8 cellular contexts compared by ENCODE assay signal in the genomic region with DNA sequence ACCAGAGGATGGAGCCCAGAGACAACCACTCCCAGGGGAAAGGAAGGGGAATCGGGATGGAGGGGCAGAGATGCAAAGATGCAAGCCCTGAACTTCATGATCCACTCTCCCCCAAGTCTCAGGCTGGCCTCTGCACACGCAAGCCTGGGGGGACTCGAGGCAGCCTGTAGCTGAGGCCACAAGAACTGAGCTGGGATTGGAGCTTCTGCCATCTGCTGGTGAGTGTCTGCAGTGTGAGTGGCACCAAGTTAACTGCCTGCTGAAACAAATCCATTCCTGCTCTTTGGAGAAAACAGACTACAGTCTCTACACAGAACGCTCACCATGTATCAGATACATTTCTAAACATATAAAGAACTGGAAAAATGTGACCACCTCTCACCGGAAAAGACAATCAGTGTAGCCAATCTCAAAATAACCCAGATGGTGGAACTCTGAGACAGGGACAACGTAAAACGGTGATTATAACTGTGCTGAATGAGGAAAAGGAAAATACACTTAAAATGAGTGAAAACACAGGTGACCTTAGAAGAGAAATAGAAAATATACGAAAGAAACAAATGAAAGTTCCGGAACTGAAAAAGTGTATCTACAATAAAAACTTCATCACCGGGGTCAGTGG.
DNase-seq lines count a peak whose midpoint lies in the region; ATAC-seq and TF ChIP-seq lines count a peak whose summit lies in the region.

No MANE protein-coding gene starts in this region.

- H3K14ac ChIP-seq in mesenchymal stem cell (ENCODE audit: low read length in 2 of 2), result no peak overlapping the region

- TF ChIP-seq POLR2A in NB4 (IDR thresholded peaks at IDR 0.05; ENCODE audit: extremely low read depth, insufficient read length), result no peak
- TF ChIP-seq POLR2A in vagina (IDR thresholded peaks at IDR 0.05), result no peak

- H2AFZ ChIP-seq in mesenchymal stem cell (ENCODE audit: low read depth, low read length), result no peak overlapping the region

- 74% methylated on average over 9 of the region's 10 CpGs for WGBS in mesenchymal stem cell

- no peak overlapping the region for H2BK12ac ChIP-seq in mesenchymal stem cell (ENCODE audit: low read length in 2 of 2)

- peak overlapping the region; percentile 27 for H3K27ac Mint-ChIP-seq in activated B cell treated with CpG ODN at 0.5 μM for 24 hours

- no peak overlapping the region for H3K4me2 ChIP-seq in mesenchymal stem cell (ENCODE audit: low read length, poor library complexity, severe bottlenecking)

- no peak overlapping the region for H2BK120ac ChIP-seq in mesenchymal stem cell (ENCODE audit: low read depth, low read length)

- CTCF ChIA-PET in activated B cell treated with CpG ODN at 0.5 μM for 24 hours (lab: Charles Lee), result interaction anchor here (1.0 to 1.7 kb wide), 4 partner anchors 53 to 142 kb away, joined by 3 to 11 read pairs (median 4); no protein-coding TSS in a partner anchor

- no peak overlapping the region for H2AK5ac ChIP-seq in mesenchymal stem cell (ENCODE audit: low read length, severe bottlenecking)

- H3K4me1 Mint-ChIP-seq in activated B cell treated with CpG ODN at 0.5 μM for 24 hours, result peaks cover 49% of the 10 kb centered on the region

- H3K9me3 Mint-ChIP-seq in activated B cell treated with CpG ODN at 0.5 μM for 24 hours, result peaks cover 24% of the 10 kb centered on the region

- H2BK5ac ChIP-seq in mesenchymal stem cell (ENCODE audit: low read depth, low read length, poor library complexity, severe bottlenecking), result no peak overlapping the region

- ATAC-seq in activated B cell treated with CpG ODN at 0.5 μM for 24 hours (ENCODE audit: low read depth), result no peak
- no peak for ATAC-seq in GM19397 (IDR thresholded peaks at IDR 0.05; ENCODE audit: unreplicated experiment)

- intact Hi-C loops in activated B cell treated with CpG ODN at 0.5 μM for 24 hours (cut with micrococcal nuclease), result no loop called here
- intact Hi-C loops in vagina (cut with DNase I), result no loop called here

- H3K4me3 Mint-ChIP-seq in activated B cell treated with CpG ODN at 0.5 μM for 24 hours, result no peak overlapping the region

- H3K36me3 ChIP-seq in effector memory CD4-positive, alpha-beta T cell (ENCODE audit: control insufficient read depth, insufficient read depth, low read length), result peaks cover 47% of the 10 kb centered on the region
- H3K36me3 ChIP-seq in mesenchymal stem cell (ENCODE audit: control insufficient read depth in 1 of 2, insufficient read depth in 2 of 2, low read depth in 1 of 2, low read length in 2 of 2) (peaks cover 54 to 66% of the 10 kb centered on the region in 2 experiments), vagina (peaks cover 0 to 53% of the 10 kb centered on the region in 2 donors)

- H3K18ac ChIP-seq in mesenchymal stem cell (ENCODE audit: low read depth in 1 of 2, low read length in 2 of 2), result no peak overlapping the region

- H3K27me3 ChIP-seq in effector memory CD4-positive, alpha-beta T cell (replicated peaks; ENCODE audit: control insufficient read depth, insufficient read depth, low read length, poor library complexity, severe bottlenecking), result no peaks in the 10 kb centered on the region
- H3K27me3 ChIP-seq in mesenchymal stem cell (ENCODE audit: control insufficient read depth in 1 of 2, insufficient read depth in 1 of 2, low read length in 2 of 2) (no peaks in the 10 kb centered on the region), vagina (no peaks in the 10 kb centered on the region)

- H3K9ac ChIP-seq in mesenchymal stem cell (ENCODE audit: low read length), result peak overlapping the region; percentile 17

- POLR2A ChIA-PET in activated B cell treated with CpG ODN at 0.5 μM for 24 hours (lab: Charles Lee), result interaction anchor here (0.5 to 3.0 kb wide), 12 partner anchors 13 to 142 kb away, joined by 3 to 16 read pairs (median 4); partner anchors contain the start of gene KLF2

- peaks cover 7% of the 10 kb centered on the region for H3K9me3 ChIP-seq in effector memory CD4-positive, alpha-beta T cell (ENCODE audit: control insufficient read depth, low read length)
- H3K9me3 ChIP-seq in mesenchymal stem cell (ENCODE audit: control insufficient read depth, low read length), result peaks cover 17% of the 10 kb centered on the region
- H3K9me3 ChIP-seq in vagina, result no peaks in the 10 kb centered on the region

- no peaks in the 10 kb centered on the region for H3K27me3 Mint-ChIP-seq in activated B cell treated with CpG ODN at 0.5 μM for 24 hours

- H3K79me1 ChIP-seq in mesenchymal stem cell (replicated peaks; ENCODE audit: low read length, poor library complexity, severe bottlenecking), result peaks cover 22% of the 10 kb centered on the region

- H3K4me3 ChIP-seq in NB4 (ENCODE audit: low read depth, low read length), result no peak overlapping the region
- no peak overlapping the region for H3K4me3 ChIP-seq in effector memory CD4-positive, alpha-beta T cell (ENCODE audit: insufficient read depth, low read depth, low read length, poor library complexity, severe bottlenecking)
- no peak overlapping the region for H3K4me3 ChIP-seq in mesenchymal stem cell (ENCODE audit: insufficient read depth in 1 of 2, low read depth in 1 of 2, low read length in 2 of 2)
- H3K4me3 ChIP-seq in vagina, result no peak overlapping the region

- no peak overlapping the region for H4K91ac ChIP-seq in mesenchymal stem cell (ENCODE audit: low read length)

- peak; percentile 84 for TF ChIP-seq CTCF in NB4 (IDR thresholded peaks at IDR 0.05; ENCODE audit: low read depth, low read length)
- TF ChIP-seq CTCF in activated B cell treated with CpG ODN at 0.5 μM for 24 hours (IDR thresholded peaks at IDR 0.05), result no peak
- TF ChIP-seq CTCF in vagina (IDR thresholded peaks at IDR 0.05), result peak; percentile 13 to 44 (median 36)

- peak overlapping the region; percentile 36 for H4K8ac ChIP-seq in mesenchymal stem cell (ENCODE audit: low read length)

- peak; percentile 40 to 45 for DNase-seq in SHP77 (lab: John Stamatoyannopoulos, UW)
- no peak for DNase-seq in SHP77 treated with DMSO at 0.1 percent for 48 hours (lab: John Stamatoyannopoulos, UW)
- peak; percentile 72 for DNase-seq in NB4 (ENCODE audit: low read depth)
- DNase-seq in activated B cell treated with CpG ODN at 0.5 μM for 24 hours, result no peak
- DNase-seq in effector memory CD4-positive, alpha-beta T cell, result peak in 2 of 3 donors; percentile 34 to 45
- DNase-seq in mesenchymal stem cell, result peak; percentile 70
- DNase-seq in vagina (ENCODE audit: extremely low spot score in 2 of 2), result no peak

- H3K23ac ChIP-seq in mesenchymal stem cell (ENCODE audit: low read length in 2 of 2), result no peak overlapping the region

- no peak overlapping the region for H2BK15ac ChIP-seq in mesenchymal stem cell (ENCODE audit: low read depth, poor library complexity, severe bottlenecking)

- peaks cover 26% of the 10 kb centered on the region for H3K4me1 ChIP-seq in effector memory CD4-positive, alpha-beta T cell (ENCODE audit: control insufficient read depth, insufficient read depth, low read length, poor library complexity, severe bottlenecking)
- H3K4me1 ChIP-seq in mesenchymal stem cell (ENCODE audit: control insufficient read depth, insufficient read depth, low read depth, low read length) (no peaks in the 10 kb centered on the region), vagina (peaks cover 14% of the 10 kb centered on the region)

- H3K4ac ChIP-seq in mesenchymal stem cell (ENCODE audit: low read depth in 1 of 2, low read length in 2 of 2), result no peak overlapping the region

- peaks cover 82% of the 10 kb centered on the region for H3K36me3 Mint-ChIP-seq in activated B cell treated with CpG ODN at 0.5 μM for 24 hours (ENCODE audit: low read depth)

- no peak overlapping the region for H3K27ac ChIP-seq in effector memory CD4-positive, alpha-beta T cell (ENCODE audit: insufficient read depth, low read length, poor library complexity, severe bottlenecking)
- H3K27ac ChIP-seq in mesenchymal stem cell (ENCODE audit: low read length, poor library complexity, severe bottlenecking), result no peak overlapping the region
- H3K27ac ChIP-seq in vagina, result no peak overlapping the region

Comparison
In these comparisons a context has a peak if more than half of its experiments do, and no peak if none do; other contexts are left out.
1. DNase-seq: peak in SHP77 (2 of 2), NB4 (single experiment), effector memory CD4-positive, alpha-beta T cell (2 of 3) and mesenchymal stem cell (single experiment); none in SHP77 treated with DMSO at 0.1 percent for 48 hours (single experiment), activated B cell treated with CpG ODN at 0.5 μM for 24 hours (single experiment) and vagina (0 of 2).